ENCODE assay signal across 13 cellular contexts in genomic region chr12:19171731-19172130, GRCh38.
"Had no signal": no experiment of that assay in that cellular context is flagged by ENCODE, and none has a peak within 500 bp of the region (broad histone marks: within the 10 kb centered on the region; RNA-seq: fewer than 3 reads in every experiment).

No MANE protein-coding gene starts in this region.

- H3K36me3 ChIP-seq: gastrocnemius medialis had no signal

- H3K27me3 ChIP-seq: gastrocnemius medialis, heart right ventricle, stomach had no signal

- H3K9me3 ChIP-seq: gastrocnemius medialis, heart right ventricle, stomach had no signal

- H3K27ac ChIP-seq: gastrocnemius medialis, stomach had no signal

- H3K4me1 ChIP-seq: gastrocnemius medialis had no signal

- H3K4me3 ChIP-seq: gastrocnemius medialis, heart right ventricle, stomach had no signal

- DNase-seq: activated B cell treated with CpG ODN at 0.5 μM for 24 hours; activated CD4-positive, alpha-beta memory T cell treated with anti-CD3 and anti-CD28 coated beads for 36 hours; activated CD4-positive, alpha-beta T cell treated with anti-CD3 and anti-CD28 coated beads for 4 hours; activated gamma-delta T cell treated with Interleukin-2 at 50 U/mL for 16 hours; activated T-cell treated with anti-CD3 and anti-CD28 coated beads for 4 hours; endodermal cell; gastrocnemius medialis; heart right ventricle; immature natural killer cell; left cardiac atrium; natural killer cell; stimulated activated CD4-positive, alpha-beta T cell treated with anti-CD3 and anti-CD28 coated beads, Interleukin-4, amount 100 ng/mL, for 24 hours; stomach had no signal
